ENCODE assay signal across 1 cellular context in the genomic region with DNA sequence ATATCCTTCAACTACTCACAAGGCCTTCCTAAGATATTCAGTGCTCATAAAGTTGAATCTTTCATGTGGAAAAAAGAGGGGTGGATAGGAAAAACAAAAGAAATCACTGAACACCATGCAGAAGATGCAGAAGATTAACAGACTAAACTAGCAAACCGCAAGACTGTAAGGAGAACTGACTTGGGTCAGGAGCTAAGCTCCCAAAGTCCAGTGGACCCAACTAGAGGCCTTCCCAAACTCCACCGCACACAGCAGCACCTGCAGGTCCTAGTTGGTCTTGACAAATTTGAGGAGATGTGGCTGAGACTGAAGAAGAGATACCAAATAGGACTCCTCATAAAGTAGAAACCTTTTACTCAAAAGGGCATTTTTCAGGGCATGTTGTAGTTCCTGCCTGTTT.
TF ChIP-seq lines count a peak whose summit lies in the region.

No MANE protein-coding gene starts in this region.

TF ChIP-seq in HEK293, 187 proteins besides CTCF, POLR2A, EP300 and RAD21:
- TF ChIP-seq PRDM10 (tag by site-specific recombination; IDR thresholded peaks at IDR 0.05), result peak; percentile 51; the same call in 1 of the 2 replicates
- TF ChIP-seq ZNF514 (tag by site-specific recombination; IDR thresholded peaks at IDR 0.05), result no peak
- TF ChIP-seq ZNF600 (tag by site-specific recombination; IDR thresholded peaks at IDR 0.05), result 0 out of 2 replicates have a peak, but pooled peaks have one; percentile 25
